Comparison of ENCODE assay signal across 13 cellular contexts in the genomic region with DNA sequence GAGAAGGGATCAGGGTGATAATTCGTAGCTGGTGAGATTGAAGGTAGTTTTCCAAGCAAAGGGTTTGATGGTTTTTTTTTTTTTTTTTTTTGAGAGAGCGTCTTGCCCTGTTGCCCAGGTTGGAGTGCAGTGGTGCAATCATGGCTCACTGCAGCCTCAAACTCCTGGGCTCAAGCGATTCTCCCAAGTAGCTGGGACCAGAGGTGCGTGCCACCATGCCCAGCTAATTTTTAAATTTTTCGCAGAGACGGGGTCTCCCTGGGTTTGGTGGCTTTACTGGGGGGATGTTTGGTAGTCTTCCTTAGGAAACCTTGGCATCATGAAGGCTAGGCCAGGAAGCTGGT. TPM values are rescaled to one million over a fixed set of nuclear protein-coding genes. Genes with fewer than 3 reads are reported as not detected.
A peak's percentile ranks its signal among the peaks of the same experiment; 100 is the strongest.
DNase-seq lines count a peak whose midpoint lies in the region; ATAC-seq and TF ChIP-seq lines count a peak whose summit lies in the region.
"Had no signal": no experiment of that assay in that cellular context is flagged by ENCODE, and none has a peak within 500 bp of the region (broad histone marks: within the 10 kb centered on the region; RNA-seq: fewer than 3 reads in every experiment).

No MANE protein-coding gene starts in this region.

- CTCF ChIA-PET in HEK293T (lab: Yijun Ruan, JAX) (interaction anchor here (0.6 to 1.6 kb wide), 5 partner anchors 13 to 293 kb away, joined by 3 to 4 read pairs (median 4); no protein-coding TSS in a partner anchor), WTC11 (lab: Charles Lee) (interaction anchor here (0.6 to 1.7 kb wide), 27 partner anchors 10 to 514 kb away, joined by 3 to 14 read pairs (median 4); a partner anchor contains a TSS)

- H3K4me1 Mint-ChIP-seq in CD14-positive monocyte (peaks cover 34% of the 10 kb centered on the region), WTC11 (no peaks in the 10 kb centered on the region; the same call in 1 of the 2 replicates)

- intact Hi-C loops in CD14-positive monocyte (cut with micrococcal nuclease) (loop anchor here in 1 of 2 donors (10.0 kb wide), 1 partner anchor 167 kb away; no protein-coding TSS in a partner anchor), colonic mucosa (cut with DNase I) (no loop called here)

- no peak for ATAC-seq in WTC11
- no peak for ATAC-seq in HG02610 (IDR thresholded peaks at IDR 0.05; ENCODE audit: unreplicated experiment)

- peak overlapping the region in 1 of 7 donors; percentile 30 for H3K27ac Mint-ChIP-seq in CD14-positive monocyte
- no peak overlapping the region for H3K27ac Mint-ChIP-seq in WTC11

- peaks cover 11 to 20% (median 16%) of the 10 kb centered on the region in 7 donors for H3K9me3 Mint-ChIP-seq in CD14-positive monocyte
- peaks cover 19% of the 10 kb centered on the region for H3K9me3 Mint-ChIP-seq in WTC11

- H3K4me1 ChIP-seq in neutrophil (ENCODE audit: control insufficient read depth in 1 of 2, insufficient read depth in 1 of 2, low read depth in 1 of 2, low read length in 1 of 2): peaks cover 48 to 51% of the 10 kb centered on the region in 2 experiments
- no peaks in the 10 kb centered on the region for H3K4me1 ChIP-seq in colonic mucosa
- H3K4me1 ChIP-seq: SJCRH30 had no signal

- no peaks in the 10 kb centered on the region for H3K36me3 ChIP-seq in neutrophil
- H3K36me3 ChIP-seq in colonic mucosa: no peaks in the 10 kb centered on the region
- H3K36me3 ChIP-seq: BLaER1 treated with 17β-estradiol and CSF1 and Interleukin-3, amounts not matched to agents 10 nM and 100 nM; SJCRH30 had no signal

- peaks cover 0 to 3% (median 2%) of the 10 kb centered on the region in 3 donors for H3K27me3 Mint-ChIP-seq in CD14-positive monocyte (ENCODE audit: low read depth in 3 of 3)
- no peaks in the 10 kb centered on the region; the same call in 1 of the 2 replicates for H3K27me3 Mint-ChIP-seq in WTC11 (ENCODE audit: low read depth)

- H3K9me3 ChIP-seq in neutrophil (no peaks in the 10 kb centered on the region), colonic mucosa (no peaks in the 10 kb centered on the region)

- TF ChIP-seq CTCF in CD14-positive monocyte (IDR thresholded peaks at IDR 0.05) (peak; percentile 66), WTC11 (IDR thresholded peaks at IDR 0.05) (peak; percentile 7; the same call in 1 of the 2 replicates), neutrophil (IDR thresholded peaks at IDR 0.05) (no peak), colonic mucosa (IDR thresholded peaks at IDR 0.05) (no peak)

- H3K9ac ChIP-seq in colonic mucosa (ENCODE audit: low read depth in 2 of 2, low read length in 2 of 2): no peak overlapping the region
- H3K9ac ChIP-seq: BLaER1 treated with 17β-estradiol and CSF1 and Interleukin-3, amounts not matched to agents 10 nM and 100 nM had no signal

- POLR2A ChIA-PET in HEK293T (lab: Yijun Ruan, JAX) (no interaction called here), WTC11 (lab: Charles Lee) (no interaction called here)

- H3K36me3 Mint-ChIP-seq in CD14-positive monocyte: no peaks in the 10 kb centered on the region
- peaks cover 10% of the 10 kb centered on the region for H3K36me3 Mint-ChIP-seq in WTC11

- DNase-seq in CD14-positive monocyte (ENCODE audit: low spot score): no peak
- DNase-seq in HEK293T (ENCODE audit: extremely low spot score): no peak
- no peak for DNase-seq in WTC11 (ENCODE audit: low spot score)
- no peak for DNase-seq in activated CD8-positive, alpha-beta memory T cell treated with anti-CD3 and anti-CD28 coated beads, Interleukin-2, amount 50 U/mL, for 4 hours
- no peak for DNase-seq in colonic mucosa
- no peak for DNase-seq in germinal center (ENCODE audit: low spot score)
- DNase-seq: MM.1S, NCI-H1092 treated with DMSO at 0.1 percent for 48 hours, NCI-H524 treated with DMSO at 0.1 percent for 48 hours had no signal

- H3K4me3 ChIP-seq in neutrophil (ENCODE audit: low read depth in 1 of 2, low read length in 1 of 2) (no peak overlapping the region), colonic mucosa (no peak overlapping the region)
- H3K4me3 ChIP-seq: BLaER1 treated with 17β-estradiol and CSF1 and Interleukin-3, amounts not matched to agents 10 nM and 100 nM; SJCRH30 had no signal

- H3K27ac ChIP-seq in neutrophil (peak overlapping the region; percentile 92), colonic mucosa (no peak overlapping the region)
- H3K27ac ChIP-seq: BLaER1 treated with 17β-estradiol and CSF1 and Interleukin-3, amounts not matched to agents 10 nM and 100 nM; SJCRH30 had no signal

- no peaks in the 10 kb centered on the region for H3K27me3 ChIP-seq in neutrophil
- H3K27me3 ChIP-seq in colonic mucosa: no peaks in the 10 kb centered on the region
- H3K27me3 ChIP-seq: BLaER1 treated with 17β-estradiol and CSF1 and Interleukin-3, amounts not matched to agents 10 nM and 100 nM; SJCRH30 had no signal

- H3K4me3 Mint-ChIP-seq in CD14-positive monocyte (no peak overlapping the region), WTC11 (no peak overlapping the region)

TF ChIP-seq in HEK293T, 16 proteins besides CTCF, POLR2A, EP300 and RAD21:
- TF ChIP-seq ARNT (IDR thresholded peaks at IDR 0.05) (no peak), ZNF384 (IDR thresholded peaks at IDR 0.05) (0 out of 2 replicates have a peak, but pooled peaks have one; percentile 62), LEF1 (IDR thresholded peaks at IDR 0.05; ENCODE audit: borderline replicate concordance) (no peak)

TF ChIP-seq in WTC11, 78 proteins besides CTCF, POLR2A, EP300 and RAD21:
- no peak for TF ChIP-seq NFE2L1 (CRISPR knock-in tag; IDR thresholded peaks at IDR 0.05)
- no peak for TF ChIP-seq CREM (CRISPR knock-in tag; IDR thresholded peaks at IDR 0.05)
- no peak for TF ChIP-seq FOXK1 (CRISPR knock-in tag; IDR thresholded peaks at IDR 0.05)
- no peak for TF ChIP-seq JAZF1 (CRISPR knock-in tag; IDR thresholded peaks at IDR 0.05)
- TF ChIP-seq FOXJ3 (CRISPR knock-in tag; IDR thresholded peaks at IDR 0.05; ENCODE audit: borderline replicate concordance): no peak
- no peak for TF ChIP-seq RELA (CRISPR knock-in tag; IDR thresholded peaks at IDR 0.05; ENCODE audit: borderline replicate concordance)
- TF ChIP-seq PRRX2 (CRISPR knock-in tag; IDR thresholded peaks at IDR 0.05): no peak
- TF ChIP-seq ZBTB21 (CRISPR knock-in tag; IDR thresholded peaks at IDR 0.05; ENCODE audit: borderline replicate concordance): no peak
- TF ChIP-seq ZNF232 (CRISPR knock-in tag; IDR thresholded peaks at IDR 0.05): no peak
- TF ChIP-seq NR3C1 (CRISPR knock-in tag; conservative IDR thresholded peaks at IDR 0.05; ENCODE audit: low read depth): no peak
- TF ChIP-seq ZNF396 (CRISPR knock-in tag; IDR thresholded peaks at IDR 0.05; ENCODE audit: borderline replicate concordance): no peak
- no peak for TF ChIP-seq JUN (CRISPR knock-in tag; IDR thresholded peaks at IDR 0.05)
- TF ChIP-seq, protein P1, sequence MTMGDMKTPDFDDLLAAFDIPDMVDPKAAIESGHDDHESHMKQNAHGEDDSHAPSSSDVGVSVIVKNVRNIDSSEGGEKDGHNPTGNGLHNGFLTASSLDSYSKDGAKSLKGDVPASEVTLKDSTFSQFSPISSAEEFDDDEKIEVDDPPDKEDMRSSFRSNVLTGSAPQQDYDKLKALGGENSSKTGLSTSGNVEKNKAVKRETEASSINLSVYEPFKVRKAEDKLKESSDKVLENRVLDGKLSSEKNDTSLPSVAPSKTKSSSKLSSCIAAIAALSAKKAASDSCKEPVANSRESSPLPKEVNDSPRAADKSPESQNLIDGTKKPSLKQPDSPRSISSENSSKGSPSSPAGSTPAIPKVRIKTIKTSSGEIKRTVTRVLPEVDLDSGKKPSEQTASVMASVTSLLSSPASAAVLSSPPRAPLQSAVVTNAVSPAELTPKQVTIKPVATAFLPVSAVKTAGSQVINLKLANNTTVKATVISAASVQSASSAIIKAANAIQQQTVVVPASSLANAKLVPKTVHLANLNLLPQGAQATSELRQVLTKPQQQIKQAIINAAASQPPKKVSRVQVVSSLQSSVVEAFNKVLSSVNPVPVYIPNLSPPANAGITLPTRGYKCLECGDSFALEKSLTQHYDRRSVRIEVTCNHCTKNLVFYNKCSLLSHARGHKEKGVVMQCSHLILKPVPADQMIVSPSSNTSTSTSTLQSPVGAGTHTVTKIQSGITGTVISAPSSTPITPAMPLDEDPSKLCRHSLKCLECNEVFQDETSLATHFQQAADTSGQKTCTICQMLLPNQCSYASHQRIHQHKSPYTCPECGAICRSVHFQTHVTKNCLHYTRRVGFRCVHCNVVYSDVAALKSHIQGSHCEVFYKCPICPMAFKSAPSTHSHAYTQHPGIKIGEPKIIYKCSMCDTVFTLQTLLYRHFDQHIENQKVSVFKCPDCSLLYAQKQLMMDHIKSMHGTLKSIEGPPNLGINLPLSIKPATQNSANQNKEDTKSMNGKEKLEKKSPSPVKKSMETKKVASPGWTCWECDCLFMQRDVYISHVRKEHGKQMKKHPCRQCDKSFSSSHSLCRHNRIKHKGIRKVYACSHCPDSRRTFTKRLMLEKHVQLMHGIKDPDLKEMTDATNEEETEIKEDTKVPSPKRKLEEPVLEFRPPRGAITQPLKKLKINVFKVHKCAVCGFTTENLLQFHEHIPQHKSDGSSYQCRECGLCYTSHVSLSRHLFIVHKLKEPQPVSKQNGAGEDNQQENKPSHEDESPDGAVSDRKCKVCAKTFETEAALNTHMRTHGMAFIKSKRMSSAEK (CRISPR knock-in tag; IDR thresholded peaks at IDR 0.05; ENCODE audit: borderline replicate concordance): no peak
- TF ChIP-seq, protein P2, sequence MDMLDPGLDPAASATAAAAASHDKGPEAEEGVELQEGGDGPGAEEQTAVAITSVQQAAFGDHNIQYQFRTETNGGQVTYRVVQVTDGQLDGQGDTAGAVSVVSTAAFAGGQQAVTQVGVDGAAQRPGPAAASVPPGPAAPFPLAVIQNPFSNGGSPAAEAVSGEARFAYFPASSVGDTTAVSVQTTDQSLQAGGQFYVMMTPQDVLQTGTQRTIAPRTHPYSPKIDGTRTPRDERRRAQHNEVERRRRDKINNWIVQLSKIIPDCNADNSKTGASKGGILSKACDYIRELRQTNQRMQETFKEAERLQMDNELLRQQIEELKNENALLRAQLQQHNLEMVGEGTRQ (CRISPR knock-in tag; IDR thresholded peaks at IDR 0.05): no peak
- TF ChIP-seq ZNF263 (CRISPR knock-in tag; IDR thresholded peaks at IDR 0.05; ENCODE audit: low read depth): no peak
- TF ChIP-seq HMGA2 (CRISPR knock-in tag; IDR thresholded peaks at IDR 0.05): no peak

RNA-seq across cellular contexts. Expression of a gene that starts 56.5 kb away (rescaled TPM):
- polyA plus RNA-seq in CD14-positive monocyte: 1 to 10 TPM; 5.4 to 7.7 TPM
- 8.7 to 9.6 TPM (median 9.0 TPM) in 3 replicates for total RNA-seq in WTC11 (2021)
- total RNA-seq in colonic mucosa: 1 to 10 TPM; 5.4 to 7.7 TPM

Comparison
In these comparisons a context has a peak if more than half of its experiments do, and no peak if none do; other contexts are left out.
1. CTCF ChIP-seq: peak in CD14-positive monocyte (single experiment) and WTC11 (single experiment); none in neutrophil (single experiment) and colonic mucosa (single experiment).